In genomic region chr4:16884673-16885460, GRCh38 we compare ENCODE assay signal across 2 cellular contexts.
TF ChIP-seq lines count a peak whose summit lies in the region.

No MANE protein-coding gene starts in this region.

TF ChIP-seq in WTC11, 78 proteins besides CTCF, POLR2A, EP300 and RAD21 (continued from another document):
- TF ChIP-seq, protein P1, sequence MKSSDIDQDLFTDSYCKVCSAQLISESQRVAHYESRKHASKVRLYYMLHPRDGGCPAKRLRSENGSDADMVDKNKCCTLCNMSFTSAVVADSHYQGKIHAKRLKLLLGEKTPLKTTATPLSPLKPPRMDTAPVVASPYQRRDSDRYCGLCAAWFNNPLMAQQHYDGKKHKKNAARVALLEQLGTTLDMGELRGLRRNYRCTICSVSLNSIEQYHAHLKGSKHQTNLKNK (CRISPR knock-in tag; IDR thresholded peaks at IDR 0.05) = no peak
- TF ChIP-seq RELA (CRISPR knock-in tag; IDR thresholded peaks at IDR 0.05; ENCODE audit: borderline replicate concordance) = no peak
- TF ChIP-seq ZNF219 (CRISPR knock-in tag; IDR thresholded peaks at IDR 0.05; ENCODE audit: borderline replicate concordance) = no peak
- TF ChIP-seq ERG (CRISPR knock-in tag; IDR thresholded peaks at IDR 0.05) = no peak
- no peak for TF ChIP-seq ZNF512 (CRISPR knock-in tag; IDR thresholded peaks at IDR 0.05; ENCODE audit: borderline replicate concordance)
- TF ChIP-seq ZBTB21 (CRISPR knock-in tag; IDR thresholded peaks at IDR 0.05; ENCODE audit: borderline replicate concordance) = no peak
- TF ChIP-seq ZNF138 (CRISPR knock-in tag; conservative IDR thresholded peaks at IDR 0.05) = no peak
- TF ChIP-seq PRRX2 (CRISPR knock-in tag; IDR thresholded peaks at IDR 0.05) = no peak
- no peak for TF ChIP-seq HMGA2 (CRISPR knock-in tag; IDR thresholded peaks at IDR 0.05)
- TF ChIP-seq E2F4 (CRISPR knock-in tag; IDR thresholded peaks at IDR 0.05; ENCODE audit: borderline replicate concordance, low read depth) = no peak
- TF ChIP-seq ZNF423 (CRISPR knock-in tag; IDR thresholded peaks at IDR 0.05) = no peak
- TF ChIP-seq ATF1 (CRISPR knock-in tag; IDR thresholded peaks at IDR 0.05) = no peak
- TF ChIP-seq, protein P2, sequence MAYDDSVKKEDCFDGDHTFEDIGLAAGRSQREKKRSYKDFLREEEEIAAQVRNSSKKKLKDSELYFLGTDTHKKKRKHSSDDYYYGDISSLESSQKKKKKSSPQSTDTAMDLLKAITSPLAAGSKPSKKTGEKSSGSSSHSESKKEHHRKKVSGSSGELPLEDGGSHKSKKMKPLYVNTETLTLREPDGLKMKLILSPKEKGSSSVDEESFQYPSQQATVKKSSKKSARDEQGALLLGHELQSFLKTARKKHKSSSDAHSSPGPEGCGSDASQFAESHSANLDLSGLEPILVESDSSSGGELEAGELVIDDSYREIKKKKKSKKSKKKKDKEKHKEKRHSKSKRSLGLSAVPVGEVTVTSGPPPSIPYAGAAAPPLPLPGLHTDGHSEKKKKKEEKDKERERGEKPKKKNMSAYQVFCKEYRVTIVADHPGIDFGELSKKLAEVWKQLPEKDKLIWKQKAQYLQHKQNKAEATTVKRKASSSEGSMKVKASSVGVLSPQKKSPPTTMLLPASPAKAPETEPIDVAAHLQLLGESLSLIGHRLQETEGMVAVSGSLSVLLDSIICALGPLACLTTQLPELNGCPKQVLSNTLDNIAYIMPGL (CRISPR knock-in tag; IDR thresholded peaks at IDR 0.05) = no peak

TF ChIP-seq in HepG2, 621 proteins besides CTCF, POLR2A, EP300 and RAD21 (continued from another document):
- TF ChIP-seq ZNF609 (CRISPR knock-in tag; IDR thresholded peaks at IDR 0.05; ENCODE audit: borderline replicate concordance) (no peak), STAG1 (CRISPR knock-in tag; IDR thresholded peaks at IDR 0.05) (peak; percentile 10; the same call in 1 of the 2 replicates), CSRNP1 (CRISPR knock-in tag; IDR thresholded peaks at IDR 0.05) (no peak), REL (CRISPR knock-in tag; conservative IDR thresholded peaks at IDR 0.05) (no peak), PCBP2 (optimal IDR thresholded peaks at IDR 0.05; ENCODE audit: low read depth, low read length, poor library complexity, severe bottlenecking) (no peak), ZNF44 (CRISPR knock-in tag; IDR thresholded peaks at IDR 0.05) (no peak), SALL1 (CRISPR knock-in tag; IDR thresholded peaks at IDR 0.05) (no peak), HNRNPUL1 (IDR thresholded peaks at IDR 0.05; ENCODE audit: low read depth, low read length) (no peak), SMC3 (IDR thresholded peaks at IDR 0.05; ENCODE audit: low read length) (peak; percentile 21; the same call in 1 of the 2 replicates), GFI1 (CRISPR knock-in tag; IDR thresholded peaks at IDR 0.05; ENCODE audit: borderline replicate concordance) (no peak), ZNF547 (CRISPR knock-in tag; IDR thresholded peaks at IDR 0.05) (no peak)
- TF ChIP-seq, protein P3, sequence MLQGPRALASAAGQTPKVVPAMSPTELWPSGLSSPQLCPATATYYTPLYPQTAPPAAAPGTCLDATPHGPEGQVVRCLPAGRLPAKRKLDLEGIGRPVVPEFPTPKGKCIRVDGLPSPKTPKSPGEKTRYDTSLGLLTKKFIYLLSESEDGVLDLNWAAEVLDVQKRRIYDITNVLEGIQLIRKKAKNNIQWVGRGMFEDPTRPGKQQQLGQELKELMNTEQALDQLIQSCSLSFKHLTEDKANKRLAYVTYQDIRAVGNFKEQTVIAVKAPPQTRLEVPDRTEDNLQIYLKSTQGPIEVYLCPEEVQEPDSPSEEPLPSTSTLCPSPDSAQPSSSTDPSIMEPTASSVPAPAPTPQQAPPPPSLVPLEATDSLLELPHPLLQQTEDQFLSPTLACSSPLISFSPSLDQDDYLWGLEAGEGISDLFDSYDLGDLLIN (CRISPR knock-in tag; IDR thresholded peaks at IDR 0.05; ENCODE audit: borderline replicate concordance) = no peak
- TF ChIP-seq, protein P4, sequence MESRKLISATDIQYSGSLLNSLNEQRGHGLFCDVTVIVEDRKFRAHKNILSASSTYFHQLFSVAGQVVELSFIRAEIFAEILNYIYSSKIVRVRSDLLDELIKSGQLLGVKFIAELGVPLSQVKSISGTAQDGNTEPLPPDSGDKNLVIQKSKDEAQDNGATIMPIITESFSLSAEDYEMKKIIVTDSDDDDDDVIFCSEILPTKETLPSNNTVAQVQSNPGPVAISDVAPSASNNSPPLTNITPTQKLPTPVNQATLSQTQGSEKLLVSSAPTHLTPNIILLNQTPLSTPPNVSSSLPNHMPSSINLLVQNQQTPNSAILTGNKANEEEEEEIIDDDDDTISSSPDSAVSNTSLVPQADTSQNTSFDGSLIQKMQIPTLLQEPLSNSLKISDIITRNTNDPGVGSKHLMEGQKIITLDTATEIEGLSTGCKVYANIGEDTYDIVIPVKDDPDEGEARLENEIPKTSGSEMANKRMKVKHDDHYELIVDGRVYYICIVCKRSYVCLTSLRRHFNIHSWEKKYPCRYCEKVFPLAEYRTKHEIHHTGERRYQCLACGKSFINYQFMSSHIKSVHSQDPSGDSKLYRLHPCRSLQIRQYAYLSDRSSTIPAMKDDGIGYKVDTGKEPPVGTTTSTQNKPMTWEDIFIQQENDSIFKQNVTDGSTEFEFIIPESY (CRISPR knock-in tag; IDR thresholded peaks at IDR 0.05) = no peak
- TF ChIP-seq, protein P5, sequence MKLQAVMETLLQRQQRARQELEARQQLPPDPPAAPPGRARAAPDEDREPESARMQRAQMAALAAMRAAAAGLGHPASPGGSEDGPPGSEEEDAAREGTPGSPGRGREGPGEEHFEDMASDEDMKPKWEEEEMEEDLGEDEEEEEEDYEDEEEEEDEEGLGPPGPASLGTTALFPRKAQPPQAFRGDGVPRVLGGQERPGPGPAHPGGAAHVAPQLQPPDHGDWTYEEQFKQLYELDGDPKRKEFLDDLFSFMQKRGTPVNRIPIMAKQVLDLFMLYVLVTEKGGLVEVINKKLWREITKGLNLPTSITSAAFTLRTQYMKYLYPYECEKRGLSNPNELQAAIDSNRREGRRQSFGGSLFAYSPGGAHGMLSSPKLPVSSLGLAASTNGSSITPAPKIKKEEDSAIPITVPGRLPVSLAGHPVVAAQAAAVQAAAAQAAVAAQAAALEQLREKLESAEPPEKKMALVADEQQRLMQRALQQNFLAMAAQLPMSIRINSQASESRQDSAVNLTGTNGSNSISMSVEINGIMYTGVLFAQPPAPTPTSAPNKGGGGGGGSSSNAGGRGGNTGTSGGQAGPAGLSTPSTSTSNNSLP (IDR thresholded peaks at IDR 0.05; ENCODE audit: low read depth, low read length) = 0 out of 2 replicates have a peak, but pooled peaks have one; percentile 32
- TF ChIP-seq, protein P6, sequence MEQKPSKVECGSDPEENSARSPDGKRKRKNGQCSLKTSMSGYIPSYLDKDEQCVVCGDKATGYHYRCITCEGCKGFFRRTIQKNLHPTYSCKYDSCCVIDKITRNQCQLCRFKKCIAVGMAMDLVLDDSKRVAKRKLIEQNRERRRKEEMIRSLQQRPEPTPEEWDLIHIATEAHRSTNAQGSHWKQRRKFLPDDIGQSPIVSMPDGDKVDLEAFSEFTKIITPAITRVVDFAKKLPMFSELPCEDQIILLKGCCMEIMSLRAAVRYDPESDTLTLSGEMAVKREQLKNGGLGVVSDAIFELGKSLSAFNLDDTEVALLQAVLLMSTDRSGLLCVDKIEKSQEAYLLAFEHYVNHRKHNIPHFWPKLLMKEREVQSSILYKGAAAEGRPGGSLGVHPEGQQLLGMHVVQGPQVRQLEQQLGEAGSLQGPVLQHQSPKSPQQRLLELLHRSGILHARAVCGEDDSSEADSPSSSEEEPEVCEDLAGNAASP (CRISPR knock-in tag; IDR thresholded peaks at IDR 0.05; ENCODE audit: borderline replicate concordance) = no peak
